In the genomic region with DNA sequence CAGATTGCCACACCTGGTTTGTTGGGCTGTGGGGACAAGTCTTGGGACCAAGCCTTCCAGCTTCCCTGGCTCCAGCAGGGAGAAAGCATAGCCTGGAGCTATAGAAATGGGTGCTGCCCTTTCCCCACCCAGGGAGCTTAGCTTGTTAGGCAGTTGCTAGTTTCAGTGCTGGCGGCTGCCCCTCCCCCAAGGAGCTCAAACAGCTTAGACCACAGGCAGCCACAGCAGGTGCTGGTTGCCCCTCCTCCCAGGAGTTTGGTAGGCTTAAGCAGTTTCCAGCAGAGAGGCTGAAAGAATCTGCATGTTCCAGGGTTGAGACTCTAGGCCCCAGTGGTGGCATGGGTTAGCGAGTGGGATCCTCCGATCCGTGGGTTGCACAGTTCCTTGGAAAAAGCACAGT, we compare ENCODE assay signal across 15 cellular contexts.
"Had no signal": no experiment of that assay in that cellular context is flagged by ENCODE, and none has a peak within 500 bp of the region (broad histone marks: within the 10 kb centered on the region; RNA-seq: fewer than 3 reads in every experiment).

No MANE protein-coding gene starts in this region.

- DNase-seq: activated CD4-positive, alpha-beta memory T cell treated with anti-CD3 and anti-CD28 coated beads for 36 hours; activated CD4-positive, alpha-beta T cell treated with anti-CD3 and anti-CD28 coated beads for 1 hour; activated CD8-positive, alpha-beta memory T cell treated with anti-CD3 and anti-CD28 coated beads, Interleukin-2, amount 50 U/mL, for 48 hours; activated naive CD8-positive, alpha-beta T cell treated with anti-CD3 and anti-CD28 coated beads, Interleukin-2, amount 10 ng/mL, durations not matched to agents 7 days and 5 days; aorta; hypothalamus; immature natural killer cell; lower lobe of right lung; naive B cell; small intestine; uterus had no signal

- H3K4me3 Mint-ChIP-seq: activated CD4-positive, alpha-beta memory T cell treated with anti-CD3 and anti-CD28 coated beads for 36 hours; activated naive CD8-positive, alpha-beta T cell treated with anti-CD3 and anti-CD28 coated beads, Interleukin-2, amount 10 ng/mL, durations not matched to agents 7 days and 5 days; immature natural killer cell; naive B cell had no signal

- H3K27ac Mint-ChIP-seq: activated CD4-positive, alpha-beta memory T cell treated with anti-CD3 and anti-CD28 coated beads for 36 hours; activated naive CD8-positive, alpha-beta T cell treated with anti-CD3 and anti-CD28 coated beads, Interleukin-2, amount 10 ng/mL, durations not matched to agents 7 days and 5 days; immature natural killer cell; naive B cell had no signal

- H3K27me3 Mint-ChIP-seq: activated CD4-positive, alpha-beta memory T cell treated with anti-CD3 and anti-CD28 coated beads for 36 hours; activated naive CD8-positive, alpha-beta T cell treated with anti-CD3 and anti-CD28 coated beads, Interleukin-2, amount 10 ng/mL, durations not matched to agents 7 days and 5 days; naive B cell had no signal

- H3K4me3 ChIP-seq: esophagus muscularis mucosa, lower lobe of right lung, right atrium auricular region, tibial artery, uterus had no signal

- H3K4me1 Mint-ChIP-seq: activated naive CD8-positive, alpha-beta T cell treated with anti-CD3 and anti-CD28 coated beads, Interleukin-2, amount 10 ng/mL, durations not matched to agents 7 days and 5 days; immature natural killer cell; naive B cell had no signal

- H3K4me1 ChIP-seq: esophagus muscularis mucosa, lower lobe of right lung, right atrium auricular region, tibial artery, uterus had no signal

- H3K36me3 Mint-ChIP-seq: activated CD4-positive, alpha-beta memory T cell treated with anti-CD3 and anti-CD28 coated beads for 36 hours; activated naive CD8-positive, alpha-beta T cell treated with anti-CD3 and anti-CD28 coated beads, Interleukin-2, amount 10 ng/mL, durations not matched to agents 7 days and 5 days; naive B cell had no signal

- H3K27ac ChIP-seq: esophagus muscularis mucosa, lower lobe of right lung, neutrophil, right atrium auricular region, tibial artery, uterus had no signal

- H3K9me3 ChIP-seq: lower lobe of right lung, neutrophil, tibial artery, uterus had no signal

- H3K36me3 ChIP-seq: esophagus muscularis mucosa, lower lobe of right lung, neutrophil, right atrium auricular region, tibial artery, uterus had no signal

- H3K27me3 ChIP-seq: esophagus muscularis mucosa, neutrophil, right atrium auricular region, tibial artery, uterus had no signal
